2 cellular contexts compared by ENCODE assay signal in the genomic region with DNA sequence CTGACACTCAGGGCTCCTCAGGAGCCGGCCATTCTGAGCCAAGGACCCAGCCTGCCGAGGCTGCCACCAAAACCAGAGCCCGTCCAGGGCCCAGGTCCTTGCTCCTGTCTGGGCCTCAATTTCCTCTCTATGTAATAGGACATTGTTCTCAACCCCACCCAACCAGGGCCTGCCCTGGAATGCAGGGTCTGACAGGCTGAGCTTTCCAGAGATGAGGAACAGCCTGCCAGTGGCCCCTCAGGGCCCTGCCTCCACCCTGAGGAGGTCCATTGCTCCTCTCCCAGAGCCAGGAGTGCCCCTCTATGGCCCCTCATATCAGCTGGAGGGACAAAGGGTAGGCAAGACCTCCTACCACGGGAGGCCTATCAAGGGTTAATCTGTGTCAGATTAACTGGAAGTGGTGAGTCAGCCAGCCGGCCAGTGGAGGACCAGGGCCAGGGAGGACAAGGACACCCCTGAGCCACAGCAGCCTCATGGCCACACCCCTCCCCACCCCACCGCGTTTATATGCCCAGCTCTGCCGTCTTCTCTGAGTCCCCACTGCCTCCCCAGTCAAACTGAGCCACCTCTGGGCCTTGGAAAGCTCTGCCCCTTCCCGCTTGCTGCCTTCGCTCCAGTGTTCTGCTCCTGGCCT.
TF ChIP-seq lines count a peak whose summit lies in the region.

No MANE protein-coding gene starts in this region.

TF ChIP-seq in Ishikawa, 13 proteins besides CTCF, POLR2A, EP300 and RAD21 (continued from another document):
- TF ChIP-seq TEAD4 (IDR thresholded peaks at IDR 0.05): peak; percentile 58
- TF ChIP-seq NFIC (IDR thresholded peaks at IDR 0.05): peak; percentile 10; the same call in 1 of the 2 replicates
- 0 out of 2 replicates have a peak, but pooled peaks have one; percentile 50 for TF ChIP-seq TCF12 (IDR thresholded peaks at IDR 0.05; ENCODE audit: low read depth)
- TF ChIP-seq CEBPB (IDR thresholded peaks at IDR 0.05): no peak

TF ChIP-seq in H1, 55 proteins besides CTCF, POLR2A, EP300 and RAD21 (continued from another document):
- no peak for TF ChIP-seq KDM4A (IDR thresholded peaks at IDR 0.05; ENCODE audit: low read depth, low read length, severe bottlenecking)
- TF ChIP-seq RNF2 (IDR thresholded peaks at IDR 0.05; ENCODE audit: borderline replicate concordance, low read depth, low read length, missing control alignments, poor library complexity, severe bottlenecking): no peak
- TF ChIP-seq RXRA (IDR thresholded peaks at IDR 0.05; ENCODE audit: insufficient read depth, low read depth, low read length): no peak
- TF ChIP-seq CTBP2 (IDR thresholded peaks at IDR 0.05; ENCODE audit: borderline replicate concordance, insufficient read depth, insufficient read length, low read length): no peak
- TF ChIP-seq SIX5 (IDR thresholded peaks at IDR 0.05; ENCODE audit: low read depth, low read length): no peak
